ENCODE assay signal across 1 cellular context in the genomic region with DNA sequence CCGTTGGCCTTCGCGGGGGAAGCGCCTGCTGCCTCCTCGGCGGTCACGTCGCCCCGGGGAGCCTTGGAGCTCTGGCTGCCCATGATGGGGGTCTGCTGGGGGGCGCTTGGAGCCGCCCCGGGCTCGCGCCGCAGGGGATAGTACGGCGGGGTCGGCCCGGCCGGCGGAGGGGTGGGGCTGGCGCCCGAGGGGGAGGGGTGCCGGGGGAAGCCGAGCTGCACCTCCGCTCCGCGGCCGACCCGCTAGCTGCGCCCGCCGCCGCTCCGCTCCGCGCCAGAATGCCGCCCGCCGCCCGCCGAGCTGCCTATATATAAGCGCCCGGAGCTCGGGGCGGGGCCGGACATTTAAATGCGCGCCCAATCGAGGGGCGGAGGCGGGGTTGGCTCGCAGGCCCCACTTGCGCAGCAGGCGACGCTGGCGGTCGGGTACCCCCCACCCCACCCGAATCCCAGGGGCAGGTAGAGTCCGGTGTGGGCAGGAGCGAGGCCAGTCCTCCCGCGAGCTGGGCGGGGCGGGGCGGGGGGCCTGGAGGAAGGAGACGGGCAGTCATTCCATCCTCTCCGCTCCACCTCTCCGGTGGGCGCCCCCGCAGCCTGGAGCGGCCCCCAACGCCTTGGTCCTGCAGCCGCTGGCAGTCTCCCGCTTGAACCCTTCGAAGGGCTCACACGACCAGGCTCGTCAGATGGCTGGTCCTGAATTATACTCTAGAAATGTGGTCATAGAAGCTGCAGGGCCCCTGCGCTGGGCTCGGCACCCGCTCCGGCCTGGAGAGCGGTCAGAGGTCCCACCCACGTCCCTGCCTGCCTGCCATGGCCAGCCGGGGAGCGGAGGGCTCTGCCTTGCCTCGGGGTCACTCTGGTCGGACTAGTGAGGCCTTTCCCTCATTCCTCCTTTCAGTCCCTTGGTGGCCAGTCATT.
TF ChIP-seq lines count a peak whose summit lies in the region.

A gene with protein sequence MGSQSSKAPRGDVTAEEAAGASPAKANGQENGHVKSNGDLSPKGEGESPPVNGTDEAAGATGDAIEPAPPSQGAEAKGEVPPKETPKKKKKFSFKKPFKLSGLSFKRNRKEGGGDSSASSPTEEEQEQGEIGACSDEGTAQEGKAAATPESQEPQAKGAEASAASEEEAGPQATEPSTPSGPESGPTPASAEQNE (minus strand): TSS at position 283 of the 917 bp plus-strand sequence. CDS start 200 bp downstream, at position 83.

TF ChIP-seq in K562, 482 proteins besides CTCF, POLR2A, EP300 and RAD21 (continued from another document and continues in another):
- no peak; the same call in 1 of the 2 replicates for TF ChIP-seq ZNF740 (CRISPR knock-in tag; IDR thresholded peaks at IDR 0.05)
- 0 out of 4 replicates have a peak, but pooled peaks of 1 of the 2 experiments have one; percentile 16 for TF ChIP-seq ZNF740 (tag; IDR thresholded peaks at IDR 0.05)
- TF ChIP-seq ZNF830 (CRISPR knock-in tag; IDR thresholded peaks at IDR 0.05) = no peak
- TF ChIP-seq RBFOX2 (IDR thresholded peaks at IDR 0.05; ENCODE audit: low read depth, low read length) = peak; percentile 95
- TF ChIP-seq FOXM1 (IDR thresholded peaks at IDR 0.05; ENCODE audit: low read depth) = no peak
- TF ChIP-seq FOXM1 (CRISPR knock-in tag; IDR thresholded peaks at IDR 0.05; ENCODE audit: low read depth) = 0 out of 2 replicates have a peak, but pooled peaks have one; percentile 28
- TF ChIP-seq, protein P1, sequence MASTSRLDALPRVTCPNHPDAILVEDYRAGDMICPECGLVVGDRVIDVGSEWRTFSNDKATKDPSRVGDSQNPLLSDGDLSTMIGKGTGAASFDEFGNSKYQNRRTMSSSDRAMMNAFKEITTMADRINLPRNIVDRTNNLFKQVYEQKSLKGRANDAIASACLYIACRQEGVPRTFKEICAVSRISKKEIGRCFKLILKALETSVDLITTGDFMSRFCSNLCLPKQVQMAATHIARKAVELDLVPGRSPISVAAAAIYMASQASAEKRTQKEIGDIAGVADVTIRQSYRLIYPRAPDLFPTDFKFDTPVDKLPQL (IDR thresholded peaks at IDR 0.05; ENCODE audit: extremely low read depth, insufficient read length) = peak; percentile 86
- TF ChIP-seq TBP (optimal IDR thresholded peaks at IDR 0.05; ENCODE audit: low read depth, low read length) = peak; percentile 99
- TF ChIP-seq, protein P2, sequence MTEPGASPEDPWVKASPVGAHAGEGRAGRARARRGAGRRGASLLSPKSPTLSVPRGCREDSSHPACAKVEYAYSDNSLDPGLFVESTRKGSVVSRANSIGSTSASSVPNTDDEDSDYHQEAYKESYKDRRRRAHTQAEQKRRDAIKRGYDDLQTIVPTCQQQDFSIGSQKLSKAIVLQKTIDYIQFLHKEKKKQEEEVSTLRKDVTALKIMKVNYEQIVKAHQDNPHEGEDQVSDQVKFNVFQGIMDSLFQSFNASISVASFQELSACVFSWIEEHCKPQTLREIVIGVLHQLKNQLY (CRISPR knock-in tag; conservative IDR thresholded peaks at IDR 0.05) = no peak
- no peak for TF ChIP-seq PRMT5 (CRISPR knock-in tag; IDR thresholded peaks at IDR 0.05)
- peak; percentile 26; the same call in 1 of the 2 replicates for TF ChIP-seq ZBTB1 (CRISPR knock-in tag; IDR thresholded peaks at IDR 0.05; ENCODE audit: borderline replicate concordance, low read depth)
- peak; percentile 84 for TF ChIP-seq PCBP2 (IDR thresholded peaks at IDR 0.05; ENCODE audit: low read depth, low read length, poor library complexity, severe bottlenecking)
- TF ChIP-seq HMG20A (CRISPR knock-in tag; conservative IDR thresholded peaks at IDR 0.05) = no peak
- TF ChIP-seq, protein P3, sequence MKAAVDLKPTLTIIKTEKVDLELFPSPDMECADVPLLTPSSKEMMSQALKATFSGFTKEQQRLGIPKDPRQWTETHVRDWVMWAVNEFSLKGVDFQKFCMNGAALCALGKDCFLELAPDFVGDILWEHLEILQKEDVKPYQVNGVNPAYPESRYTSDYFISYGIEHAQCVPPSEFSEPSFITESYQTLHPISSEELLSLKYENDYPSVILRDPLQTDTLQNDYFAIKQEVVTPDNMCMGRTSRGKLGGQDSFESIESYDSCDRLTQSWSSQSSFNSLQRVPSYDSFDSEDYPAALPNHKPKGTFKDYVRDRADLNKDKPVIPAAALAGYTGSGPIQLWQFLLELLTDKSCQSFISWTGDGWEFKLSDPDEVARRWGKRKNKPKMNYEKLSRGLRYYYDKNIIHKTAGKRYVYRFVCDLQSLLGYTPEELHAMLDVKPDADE (conservative IDR thresholded peaks at IDR 0.05; ENCODE audit: control insufficient read depth, low read depth, low read length) = peak; percentile 90
- no peak for TF ChIP-seq ZNF212 (CRISPR knock-in tag; IDR thresholded peaks at IDR 0.05)
- peak; percentile 82 for TF ChIP-seq LCOR (CRISPR knock-in tag; IDR thresholded peaks at IDR 0.05)
- TF ChIP-seq, protein P4, sequence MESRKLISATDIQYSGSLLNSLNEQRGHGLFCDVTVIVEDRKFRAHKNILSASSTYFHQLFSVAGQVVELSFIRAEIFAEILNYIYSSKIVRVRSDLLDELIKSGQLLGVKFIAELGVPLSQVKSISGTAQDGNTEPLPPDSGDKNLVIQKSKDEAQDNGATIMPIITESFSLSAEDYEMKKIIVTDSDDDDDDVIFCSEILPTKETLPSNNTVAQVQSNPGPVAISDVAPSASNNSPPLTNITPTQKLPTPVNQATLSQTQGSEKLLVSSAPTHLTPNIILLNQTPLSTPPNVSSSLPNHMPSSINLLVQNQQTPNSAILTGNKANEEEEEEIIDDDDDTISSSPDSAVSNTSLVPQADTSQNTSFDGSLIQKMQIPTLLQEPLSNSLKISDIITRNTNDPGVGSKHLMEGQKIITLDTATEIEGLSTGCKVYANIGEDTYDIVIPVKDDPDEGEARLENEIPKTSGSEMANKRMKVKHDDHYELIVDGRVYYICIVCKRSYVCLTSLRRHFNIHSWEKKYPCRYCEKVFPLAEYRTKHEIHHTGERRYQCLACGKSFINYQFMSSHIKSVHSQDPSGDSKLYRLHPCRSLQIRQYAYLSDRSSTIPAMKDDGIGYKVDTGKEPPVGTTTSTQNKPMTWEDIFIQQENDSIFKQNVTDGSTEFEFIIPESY (CRISPR knock-in tag; IDR thresholded peaks at IDR 0.05) = peak; percentile 54; the same call in 1 of the 2 replicates
- TF ChIP-seq SRSF1 (IDR thresholded peaks at IDR 0.05; ENCODE audit: low read depth, low read length) = peak; percentile 82; the same call in 1 of the 2 replicates
- TF ChIP-seq DPF2 (IDR thresholded peaks at IDR 0.05) = no peak
- peak; percentile 95 for TF ChIP-seq GTF2F1 (IDR thresholded peaks at IDR 0.05; ENCODE audit: low read depth, low read length)
- no peak for TF ChIP-seq ZNF75A (CRISPR knock-in tag; IDR thresholded peaks at IDR 0.05)
- TF ChIP-seq FOXK1 (CRISPR knock-in tag; IDR thresholded peaks at IDR 0.05; ENCODE audit: borderline replicate concordance) = 0 out of 2 replicates have a peak, but pooled peaks have one; percentile 40
- TF ChIP-seq RBM22 (IDR thresholded peaks at IDR 0.05; ENCODE audit: low read depth, low read length, poor library complexity, severe bottlenecking) = peak; percentile 83
- 0 out of 2 replicates have a peak, but pooled peaks have one; percentile 73 for TF ChIP-seq HNRNPL (IDR thresholded peaks at IDR 0.05; ENCODE audit: low read depth, low read length)
- TF ChIP-seq TCF3 (CRISPR knock-in tag; IDR thresholded peaks at IDR 0.05) = 0 out of 2 replicates have a peak, but pooled peaks have one; percentile 10
- TF ChIP-seq ZBTB8A (IDR thresholded peaks at IDR 0.05; ENCODE audit: partially characterized antibody) = no peak
- no peak for TF ChIP-seq ZNF57 (CRISPR knock-in tag; IDR thresholded peaks at IDR 0.05)
- TF ChIP-seq ATF1 (CRISPR knock-in tag; IDR thresholded peaks at IDR 0.05) = 0 out of 2 replicates have a peak, but pooled peaks have one; percentile 15
- no peak for TF ChIP-seq ATF1 (tag; IDR thresholded peaks at IDR 0.05)
- TF ChIP-seq THAP7 (CRISPR knock-in tag; IDR thresholded peaks at IDR 0.05) = no peak
- peak; percentile 39 for TF ChIP-seq U2AF1 (optimal IDR thresholded peaks at IDR 0.05; ENCODE audit: low read depth, low read length)
- no peak for TF ChIP-seq BRD4 (IDR thresholded peaks at IDR 0.05)
- TF ChIP-seq FIP1L1 (IDR thresholded peaks at IDR 0.05; ENCODE audit: low read depth, low read length, poor library complexity, severe bottlenecking) = peak; percentile 90
- peak; percentile 84 for TF ChIP-seq E2F1 (CRISPR knock-in tag; IDR thresholded peaks at IDR 0.05)
- no peak for TF ChIP-seq NFE2L1 (tag; IDR thresholded peaks at IDR 0.05; ENCODE audit: borderline replicate concordance, low read depth)
- TF ChIP-seq SIX5 (IDR thresholded peaks at IDR 0.05; ENCODE audit: borderline replicate concordance in 1 of 2, insufficient read depth in 1 of 2, low read depth in 1 of 2, low read length in 2 of 2) = no peak
- TF ChIP-seq ZNF274 (IDR thresholded peaks at IDR 0.05; ENCODE audit: borderline replicate concordance, low read depth, low read length) = no peak
- 0 out of 6 replicates have a peak, but pooled peaks of 1 of the 3 experiments have one; percentile 44 for TF ChIP-seq ZBTB11 (CRISPR knock-in tag; IDR thresholded peaks at IDR 0.05)
- TF ChIP-seq TGIF2 (CRISPR knock-in tag; IDR thresholded peaks at IDR 0.05) = peak; percentile 87
- TF ChIP-seq, protein P5, sequence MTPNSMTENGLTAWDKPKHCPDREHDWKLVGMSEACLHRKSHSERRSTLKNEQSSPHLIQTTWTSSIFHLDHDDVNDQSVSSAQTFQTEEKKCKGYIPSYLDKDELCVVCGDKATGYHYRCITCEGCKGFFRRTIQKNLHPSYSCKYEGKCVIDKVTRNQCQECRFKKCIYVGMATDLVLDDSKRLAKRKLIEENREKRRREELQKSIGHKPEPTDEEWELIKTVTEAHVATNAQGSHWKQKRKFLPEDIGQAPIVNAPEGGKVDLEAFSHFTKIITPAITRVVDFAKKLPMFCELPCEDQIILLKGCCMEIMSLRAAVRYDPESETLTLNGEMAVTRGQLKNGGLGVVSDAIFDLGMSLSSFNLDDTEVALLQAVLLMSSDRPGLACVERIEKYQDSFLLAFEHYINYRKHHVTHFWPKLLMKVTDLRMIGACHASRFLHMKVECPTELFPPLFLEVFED (CRISPR knock-in tag; conservative IDR thresholded peaks at IDR 0.05) = no peak
- TF ChIP-seq SAP30 (IDR thresholded peaks at IDR 0.05; ENCODE audit: borderline replicate concordance, insufficient read depth, low read depth, low read length, poor library complexity, severe bottlenecking) = peak; percentile 19
- no peak for TF ChIP-seq TAF15 (IDR thresholded peaks at IDR 0.05; ENCODE audit: low read depth, low read length)
- peak; percentile 56 for TF ChIP-seq NFYB (IDR thresholded peaks at IDR 0.05; ENCODE audit: extremely low read depth, insufficient read length)
- TF ChIP-seq CCNT2 (IDR thresholded peaks at IDR 0.05; ENCODE audit: borderline replicate concordance, extremely low read depth, insufficient read length, low read depth, low read length) = peak; percentile 45
